Comparison of ENCODE assay signal across 1 cellular context in genomic region chr19:38941466-38941865, GRCh38. TPM values are rescaled to one million over a fixed set of nuclear protein-coding genes. Genes with fewer than 3 reads are reported as not detected.
"Had no signal": no experiment of that assay in that cellular context is flagged by ENCODE, and none has a peak within 500 bp of the region (broad histone marks: within the 10 kb centered on the region; RNA-seq: fewer than 3 reads in every experiment).

No MANE protein-coding gene starts in this region.

RNA-seq across cellular contexts. Expression of gene CCER2, which starts 29.5 kb away (rescaled TPM):
- total RNA-seq: Right ventricle myocardium superior had no signal
